ENCODE assay signal across 8 cellular contexts in the genomic region with DNA sequence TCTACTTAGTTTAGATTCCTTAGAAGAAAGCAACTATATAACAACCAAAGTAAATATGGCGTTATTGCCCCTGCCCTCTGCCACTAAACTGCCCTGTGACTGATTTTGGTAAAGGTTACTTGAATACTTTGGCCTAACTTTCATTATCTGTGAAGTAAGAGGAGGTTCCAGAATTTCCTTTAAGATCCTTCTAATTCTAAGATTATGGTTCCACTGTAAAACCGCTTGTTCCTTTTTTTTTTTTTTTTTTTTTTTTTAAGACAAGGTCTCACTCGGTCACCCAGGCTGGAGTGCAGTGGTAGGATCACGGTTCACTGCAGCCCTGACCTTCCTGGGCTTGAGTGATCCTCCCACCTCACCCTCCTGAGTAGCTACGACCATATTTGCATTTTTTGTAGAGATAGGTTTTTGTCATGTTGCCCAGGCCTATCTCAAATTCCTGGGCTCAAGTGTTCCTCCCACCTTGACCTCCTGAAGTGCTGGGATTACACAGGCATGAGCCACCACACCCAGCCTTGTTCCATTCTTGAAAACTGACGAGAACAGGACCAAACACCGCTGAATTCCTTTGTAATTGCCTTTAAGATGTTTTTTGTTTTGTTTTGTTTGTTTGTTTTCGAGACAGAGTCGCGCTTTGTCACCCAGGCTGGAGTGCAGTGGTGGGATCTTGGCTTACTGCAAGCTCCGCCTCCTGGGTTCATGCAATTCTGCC. TPM values are rescaled to one million over a fixed set of nuclear protein-coding genes. Genes with fewer than 3 reads are reported as not detected.
DNase-seq lines count a peak whose midpoint lies in the region; ATAC-seq and TF ChIP-seq lines count a peak whose summit lies in the region.

No MANE protein-coding gene starts in this region.

- H4K20me1 ChIP-seq in DND-41 (ENCODE audit: insufficient read depth, low read length), result peaks cover 71% of the 10 kb centered on the region
- peaks cover 20% of the 10 kb centered on the region for H4K20me1 ChIP-seq in OCI-LY3 (ENCODE audit: insufficient read depth, low read length)

- peaks cover 42 to 52% of the 10 kb centered on the region in 2 donors for H3K4me1 Mint-ChIP-seq in immature natural killer cell

- no peaks in the 10 kb centered on the region for H3K27me3 ChIP-seq in DND-41 (ENCODE audit: insufficient read depth, low read length, poor library complexity)
- H3K27me3 ChIP-seq in OCI-LY3 (ENCODE audit: low read depth, low read length), result no peaks in the 10 kb centered on the region
- H3K27me3 ChIP-seq in colonic mucosa, result no peaks in the 10 kb centered on the region

- H3K27me3 Mint-ChIP-seq in immature natural killer cell (ENCODE audit: low read depth in 3 of 3), result no peaks in the 10 kb centered on the region

- ATAC-seq in DND-41 (ENCODE audit: insufficient read depth, low read depth), result no peak
- ATAC-seq in GM21619 (IDR thresholded peaks at IDR 0.05; ENCODE audit: unreplicated experiment), result peak; percentile 58
- no peak for ATAC-seq in SK-N-SH treated with all-trans-retinoic acid at 6 μM for 48 hours
- ATAC-seq in GM21515 (IDR thresholded peaks at IDR 0.05; ENCODE audit: unreplicated experiment), result no peak
- ATAC-seq in HG03196 (IDR thresholded peaks at IDR 0.05; ENCODE audit: unreplicated experiment), result no peak

- H2AFZ ChIP-seq in DND-41 (ENCODE audit: low read depth, low read length), result no peak overlapping the region
- H2AFZ ChIP-seq in OCI-LY3 (ENCODE audit: low read depth, low read length), result no peak overlapping the region

- peak overlapping the region in 3 of 5 donors; percentile 40 to 47 (median 47) for H3K4me3 Mint-ChIP-seq in immature natural killer cell

- H3K27ac Mint-ChIP-seq in immature natural killer cell, result peak overlapping the region; percentile 65 to 80 (median 74)

- H3K27ac ChIP-seq in DND-41 (ENCODE audit: low read length), result no peak overlapping the region; the same call in 1 of the 2 replicates
- peak overlapping the region; percentile 31; the same call in 1 of the 2 replicates for H3K27ac ChIP-seq in OCI-LY3 (ENCODE audit: low read length)
- H3K27ac ChIP-seq in colonic mucosa, result no peak overlapping the region

- TF ChIP-seq CTCF in DND-41 (IDR thresholded peaks at IDR 0.05; ENCODE audit: borderline replicate concordance, extremely low read depth, low read length, poor library complexity, severe bottlenecking), result no peak
- TF ChIP-seq CTCF in OCI-LY3 (IDR thresholded peaks at IDR 0.05; ENCODE audit: low read depth, low read length), result no peak
- no peak for TF ChIP-seq CTCF in colonic mucosa (IDR thresholded peaks at IDR 0.05)

- H3K79me2 ChIP-seq in DND-41 (ENCODE audit: insufficient read depth, low read length), result peaks cover 100% of the 10 kb centered on the region
- peaks cover 100% of the 10 kb centered on the region for H3K79me2 ChIP-seq in OCI-LY3 (ENCODE audit: low read length)

- no peak for DNase-seq in DND-41
- no peak for DNase-seq in immature natural killer cell
- DNase-seq in colonic mucosa, result no peak

- H3K36me3 ChIP-seq in DND-41 (ENCODE audit: insufficient read depth, low read length) (peaks cover 71% of the 10 kb centered on the region), OCI-LY3 (replicated peaks; ENCODE audit: low read depth, low read length) (peaks cover 22% of the 10 kb centered on the region), colonic mucosa (peaks cover 7% of the 10 kb centered on the region)

- intact Hi-C loops in colonic mucosa (cut with DNase I), result no loop called here

- H3K4me1 ChIP-seq in DND-41 (ENCODE audit: insufficient read depth, low read length) (peaks cover 26% of the 10 kb centered on the region), OCI-LY3 (ENCODE audit: low read length) (peaks cover 18% of the 10 kb centered on the region), colonic mucosa (peaks cover under 1% of the 10 kb centered on the region)

- no peak overlapping the region for H3K9ac ChIP-seq in DND-41 (ENCODE audit: low read depth, low read length)
- H3K9ac ChIP-seq in OCI-LY3 (ENCODE audit: low read length), result no peak overlapping the region
- no peak overlapping the region for H3K9ac ChIP-seq in colonic mucosa (ENCODE audit: low read depth in 2 of 2, low read length in 2 of 2)

- H3K4me2 ChIP-seq in DND-41 (ENCODE audit: insufficient read depth, low read length) (peak overlapping the region; percentile 19; the same call in 1 of the 2 replicates), OCI-LY3 (ENCODE audit: low read length) (peak overlapping the region; percentile 34; the same call in 1 of the 2 replicates)

- H3K9me3 ChIP-seq in DND-41 (ENCODE audit: insufficient read depth, low read length, severe bottlenecking) (no peaks in the 10 kb centered on the region), OCI-LY3 (ENCODE audit: insufficient read depth, low read length) (no peaks in the 10 kb centered on the region), colonic mucosa (no peaks in the 10 kb centered on the region)

- H3K4me3 ChIP-seq in DND-41 (ENCODE audit: low read depth in 1 of 2, low read length in 2 of 2) (no peak overlapping the region), OCI-LY3 (ENCODE audit: low read length) (no peak overlapping the region), colonic mucosa (no peak overlapping the region)

- peaks cover 0 to 14% (median 3%) of the 10 kb centered on the region in 3 donors for H3K36me3 Mint-ChIP-seq in immature natural killer cell

- H3K9me3 Mint-ChIP-seq in immature natural killer cell, result peaks cover 0 to 2% (median 0%) of the 10 kb centered on the region in 6 donors

TF ChIP-seq in SK-N-SH treated with all-trans-retinoic acid at 6 μM for 48 hours, 23 proteins besides CTCF, POLR2A, EP300 and RAD21:
- no peak for TF ChIP-seq BACH2 (CRISPR knock-in tag; IDR thresholded peaks at IDR 0.05; ENCODE audit: borderline replicate concordance)

RNA-seq across cellular contexts. Expression of a gene that starts 7.0 kb away (rescaled TPM):
- polyA plus RNA-seq in immature natural killer cell, result 10 to 100 TPM; 21.6 to 43.2 (median 23.7) TPM
- 10 to 100 TPM; 63.8 to 68.0 TPM for total RNA-seq in colonic mucosa
